In genomic region chr17:7851438-7852261, GRCh38 we compare ENCODE assay signal across 8 cellular contexts. TPM values are rescaled to one million over a fixed set of nuclear protein-coding genes. Genes with fewer than 3 reads are reported as not detected.
DNase-seq lines count a peak whose midpoint lies in the region; ATAC-seq and TF ChIP-seq lines count a peak whose summit lies in the region.

No MANE protein-coding gene starts in this region.

- H3K9me3 ChIP-seq in neutrophil: peaks cover 16% of the 10 kb centered on the region

- in situ Hi-C loops in KBM-7 (cut with MboI; ENCODE audit: low pct_unique_long_range_greater_than_20kb, low sequenced_read_pairs): no loop called here

- no peaks in the 10 kb centered on the region for H3K27me3 ChIP-seq in foreskin keratinocyte
- no peaks in the 10 kb centered on the region for H3K27me3 ChIP-seq in neutrophil

- peak; percentile 81 for DNase-seq in ELR (ENCODE audit: low read depth)
- peak; percentile 89 for DNase-seq in KBM-7
- DNase-seq in SHP77 (lab: John Stamatoyannopoulos, UW): peak; percentile 94 to 95
- peak; percentile 89 for DNase-seq in activated gamma-delta T cell treated with anti-CD3 and anti-CD28 coated beads, Interleukin-2, amount 50 U/mL, for 16 hours (ENCODE audit: low read depth)
- DNase-seq in foreskin keratinocyte: peak in 1 of 2 donors; percentile 75
- peak; percentile 94 for DNase-seq in superior temporal gyrus (ENCODE audit: extremely low spot score)

- TF ChIP-seq CTCF in foreskin keratinocyte (conservative IDR thresholded peaks at IDR 0.05) (peak; percentile 99), neutrophil (IDR thresholded peaks at IDR 0.05) (peak; percentile 98)

- peak; percentile 51 for ATAC-seq in GM21717 (IDR thresholded peaks at IDR 0.05; ENCODE audit: unreplicated experiment)
- peak; percentile 85 for ATAC-seq in foreskin keratinocyte

- no peaks in the 10 kb centered on the region for H3K4me1 ChIP-seq in foreskin keratinocyte
- peaks cover 54 to 72% of the 10 kb centered on the region in 2 experiments for H3K4me1 ChIP-seq in neutrophil (ENCODE audit: control insufficient read depth in 1 of 2, insufficient read depth in 1 of 2, low read depth in 1 of 2, low read length in 1 of 2)

- H3K4me3 ChIP-seq in neutrophil (ENCODE audit: low read depth in 1 of 2, low read length in 1 of 2): peak overlapping the region in 1 of 2 experiments; percentile 52

- H3K36me3 ChIP-seq in neutrophil: peaks cover 100% of the 10 kb centered on the region

- no peak overlapping the region for H3K27ac ChIP-seq in foreskin keratinocyte
- peak overlapping the region; percentile 98 for H3K27ac ChIP-seq in neutrophil

RNA-seq across cellular contexts. Expression of gene TMEM88, which starts 3.2 kb away (rescaled TPM):
- 0.58 and 0.67 TPM in 2 replicates for total RNA-seq in foreskin keratinocyte
- 0.65 and 1.3 TPM in 2 replicates for polyA plus RNA-seq in foreskin keratinocyte

RNA-seq across cellular contexts. Expression of gene NAA38, which starts 5.7 kb away (rescaled TPM):
- 119 and 136 TPM in 2 replicates for total RNA-seq in foreskin keratinocyte
- 143 and 146 TPM in 2 replicates for polyA plus RNA-seq in foreskin keratinocyte

RNA-seq across cellular contexts. Expression of gene CYB5D1, which starts 6.2 kb away (rescaled TPM):
- 8.9 and 10.2 TPM in 2 replicates for total RNA-seq in foreskin keratinocyte
- polyA plus RNA-seq in foreskin keratinocyte: 4.8 and 6.6 TPM in 2 replicates

RNA-seq across cellular contexts. Expression of gene KDM6B, which starts 17.6 kb away (rescaled TPM):
- total RNA-seq in foreskin keratinocyte: 4.5 and 6.4 TPM in 2 replicates
- 2.4 and 2.6 TPM in 2 replicates for polyA plus RNA-seq in foreskin keratinocyte

RNA-seq across cellular contexts. Expression of gene CHD3, which starts 36.9 kb away (rescaled TPM):
- total RNA-seq in foreskin keratinocyte: 89.8 and 91.3 TPM in 2 replicates
- polyA plus RNA-seq in foreskin keratinocyte: 66.8 and 76.4 TPM in 2 replicates
